In the genomic region with DNA sequence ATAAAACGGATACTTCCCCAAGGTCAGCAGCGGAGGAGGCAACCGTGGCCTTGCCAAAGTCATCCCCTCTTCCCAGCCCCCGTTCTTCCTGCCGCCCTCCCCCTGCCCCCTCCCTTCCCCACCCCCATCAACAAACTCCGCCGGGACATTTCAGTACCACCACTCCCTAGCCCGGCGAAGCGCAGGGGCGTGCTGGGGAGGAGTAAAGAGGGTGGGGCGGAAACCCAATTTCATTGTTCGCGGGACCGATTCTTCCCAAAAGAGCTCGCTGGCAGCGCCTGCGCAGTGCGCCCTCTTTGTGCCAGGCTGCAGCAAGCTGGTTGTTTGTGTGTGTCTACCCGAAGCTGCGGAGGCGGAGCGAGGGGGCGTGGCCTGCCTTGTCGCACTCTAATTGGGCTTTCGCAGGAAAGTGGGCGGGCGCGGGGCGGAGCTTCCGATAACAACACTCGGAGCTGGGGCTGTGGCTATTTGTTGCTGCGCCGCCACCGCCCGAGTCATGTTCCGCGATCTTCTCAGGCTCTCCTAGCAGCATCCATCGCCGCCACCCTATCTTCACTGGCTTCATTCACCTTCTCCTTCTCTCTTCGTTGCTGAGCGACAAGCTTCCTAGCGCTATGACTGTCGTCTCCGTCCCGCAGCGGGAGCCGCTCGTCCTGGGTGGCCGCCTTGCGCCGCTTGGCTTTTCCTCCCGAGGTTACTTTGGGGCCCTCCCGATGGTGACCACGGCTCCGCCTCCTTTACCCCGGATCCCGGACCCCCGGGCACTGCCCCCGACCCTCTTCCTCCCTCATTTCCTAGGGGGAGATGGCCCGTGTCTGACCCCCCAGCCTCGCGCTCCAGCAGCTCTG, we compare ENCODE assay signal across 7 cellular contexts. TPM values are rescaled to one million over a fixed set of nuclear protein-coding genes. Genes with fewer than 3 reads are reported as not detected.
A peak's percentile ranks its signal among the peaks of the same experiment; 100 is the strongest.
DNase-seq lines count a peak whose midpoint lies in the region; ATAC-seq and TF ChIP-seq lines count a peak whose summit lies in the region.

A gene (plus strand): TSS at position 471 of the 848 bp plus-strand sequence. CDS start 144 bp downstream, at position 615.

- H3K36me3 ChIP-seq in hepatocyte (replicated peaks; ENCODE audit: insufficient read depth, low read depth) = no peaks in the 10 kb centered on the region

- H4K20me1 ChIP-seq in hepatocyte (ENCODE audit: insufficient read depth, poor library complexity, severe bottlenecking) = peaks cover 38% of the 10 kb centered on the region

- no peaks in the 10 kb centered on the region for H3K27me3 ChIP-seq in hepatocyte

- TF ChIP-seq CTCF in hepatocyte (IDR thresholded peaks at IDR 0.05; ENCODE audit: poor library complexity) = no peak

- no peaks in the 10 kb centered on the region for H3K9me3 ChIP-seq in hepatocyte (ENCODE audit: low read depth)

- H3K4me1 ChIP-seq in hepatocyte (ENCODE audit: insufficient read depth) = peaks cover 21% of the 10 kb centered on the region

- peak within 1 kb of the TSS; percentile 87 for H3K4me3 ChIP-seq in hepatocyte

- under 1% methylated on average over 54 of the region's 63 CpGs for WGBS in hepatocyte (ENCODE audit: low lambda C conversion rate, missing lambda C conversion rate)

- H3K4me2 ChIP-seq in hepatocyte = peak within 1 kb of the TSS; percentile 78

- peak within 1 kb of the TSS; percentile 48 for H2AFZ ChIP-seq in hepatocyte

- no peaks in the 10 kb centered on the region for H3K9me2 ChIP-seq in hepatocyte (replicated peaks; ENCODE audit: insufficient read depth)

- H3K27ac ChIP-seq in hepatocyte = peak within 1 kb of the TSS; percentile 100

- ATAC-seq in GM18508 (IDR thresholded peaks at IDR 0.05; ENCODE audit: insufficient read depth, unreplicated experiment) = peak; percentile 81
- peak; percentile 71 for ATAC-seq in HG03025 (IDR thresholded peaks at IDR 0.05; ENCODE audit: low FRiP score, unreplicated experiment)

- peak; percentile 98 to 99 for DNase-seq in NCI-H2081 (lab: John Stamatoyannopoulos, UW)
- peak; percentile 98 for DNase-seq in T1000 (lab: John Stamatoyannopoulos, UW)
- DNase-seq in astrocyte of the hippocampus (ENCODE audit: low read depth, low spot score) = peak; percentile 100
- DNase-seq in hepatocyte (ENCODE audit: low spot score) = peak; percentile 100
- DNase-seq in retina = peak; percentile 98

- H3K79me2 ChIP-seq in hepatocyte = peaks cover 44% of the 10 kb centered on the region

RNA-seq across cellular contexts. Expression of the gene that starts here (rescaled TPM):
- 159 and 181 TPM in 2 replicates for total RNA-seq in hepatocyte
- 226 and 234 TPM in 2 replicates for polyA plus RNA-seq in hepatocyte

Comparison
In these comparisons a context has a peak if more than half of its experiments do, and no peak if none do; other contexts are left out.
1. Peak in every context shown above with its lines: DNase-seq, ATAC-seq, H3K4me3 ChIP-seq and H3K27ac ChIP-seq.